ENCODE assay signal across 7 cellular contexts in genomic region chr1:48530727-48531351, GRCh38. TPM values are rescaled to one million over a fixed set of nuclear protein-coding genes. Genes with fewer than 3 reads are reported as not detected.
DNase-seq lines count a peak whose midpoint lies in the region; ATAC-seq, FAIRE-seq and TF ChIP-seq lines count a peak whose summit lies in the region.

No MANE protein-coding gene starts in this region.

- CTCF ChIA-PET in endothelial cell of umbilical vein (lab: Charles Lee), result interaction anchor here (1.0 to 1.6 kb wide), 5 partner anchors 10 to 421 kb away, joined by 4 to 5 read pairs (median 4); no protein-coding TSS in a partner anchor

- H3K4me3 ChIP-seq in GM06990 (replicated peaks; ENCODE audit: low read depth, low read length) (no peak overlapping the region), LNCaP clone FGC (ENCODE audit: low read depth, low read length) (no peak overlapping the region), RWPE2 (ENCODE audit: severe bottlenecking) (no peak overlapping the region), endothelial cell of umbilical vein (replicated peaks in 1 of 3; ENCODE audit: insufficient read depth in 1 of 3, low read depth in 1 of 3, low read length in 3 of 3) (no peak overlapping the region), neural progenitor cell (no peak overlapping the region), lower leg skin (ENCODE audit: low read depth, poor library complexity, severe bottlenecking) (no peak overlapping the region)

- DNase-seq in GM06990 (ENCODE audit: extremely low read depth, insufficient read length), result peak; percentile 16
- peak; percentile 58 for DNase-seq in LNCaP clone FGC (ENCODE audit: low read depth)
- no peak for DNase-seq in RWPE2 (ENCODE audit: low spot score)
- DNase-seq in endothelial cell of umbilical vein (ENCODE audit: low read depth, low spot score), result peak; percentile 29
- peak; percentile 96 for DNase-seq in neural progenitor cell (ENCODE audit: low spot score)
- no peak for DNase-seq in lower leg skin (ENCODE audit: low spot score in 2 of 2)

- H3K9me1 ChIP-seq in endothelial cell of umbilical vein (replicated peaks; ENCODE audit: control insufficient read depth, extremely low read depth, insufficient read depth, low read length), result no peaks in the 10 kb centered on the region

- no peak for FAIRE-seq in endothelial cell of umbilical vein (lab: Jason Lieb, UNC)

- H3K9me3 Mint-ChIP-seq in neural progenitor cell, result no peaks in the 10 kb centered on the region

- 0 to 2% methylated on average over 2 of the region's 2 CpGs for WGBS in lower leg skin, 2 donors

- H3K4me3 Mint-ChIP-seq in neural progenitor cell, result no peak overlapping the region

- TF ChIP-seq CTCF in GM06990 (IDR thresholded peaks at IDR 0.05; ENCODE audit: insufficient read depth, low read length, poor library complexity, severe bottlenecking) (peak; percentile 78), LNCaP clone FGC (IDR thresholded peaks at IDR 0.05; ENCODE audit: control insufficient read depth, extremely low read depth, insufficient read depth) (peak; percentile 92), RWPE2 (IDR thresholded peaks at IDR 0.05; ENCODE audit: poor library complexity, severe bottlenecking) (peak; percentile 60), endothelial cell of umbilical vein (IDR thresholded peaks at IDR 0.05; ENCODE audit: extremely low read depth in 1 of 2, insufficient read depth in 1 of 2, low read depth in 1 of 2, low read length in 2 of 2) (peak; percentile 59 to 70), neural progenitor cell (IDR thresholded peaks at IDR 0.05) (peak; percentile 99), lower leg skin (IDR thresholded peaks at IDR 0.05) (no peak)

- H3K4me1 ChIP-seq in RWPE2 (ENCODE audit: insufficient read depth, poor library complexity, severe bottlenecking) (no peaks in the 10 kb centered on the region), endothelial cell of umbilical vein (ENCODE audit: control insufficient read depth, extremely low read depth, insufficient read depth, low read length) (no peaks in the 10 kb centered on the region), neural progenitor cell (peaks cover 32% of the 10 kb centered on the region)

- no peaks in the 10 kb centered on the region for H3K9me3 ChIP-seq in RWPE2 (ENCODE audit: severe bottlenecking)
- no peaks in the 10 kb centered on the region for H3K9me3 ChIP-seq in endothelial cell of umbilical vein (replicated peaks; ENCODE audit: control insufficient read depth, insufficient read depth, low read length)
- no peaks in the 10 kb centered on the region for H3K9me3 ChIP-seq in neural progenitor cell (ENCODE audit: low read depth)

- BruUV-seq in endothelial cell of umbilical vein (replicated peaks; lab: Mats Ljungman, UMichigan), result no TSS peak

- dilution Hi-C loops in endothelial cell of umbilical vein (cut with MboI; ENCODE audit: extremely low pct_ligation_motif_present, low sequenced_read_pairs), result no loop called here

- H2AFZ ChIP-seq in endothelial cell of umbilical vein (ENCODE audit: low read depth, low read length) (no peak overlapping the region), neural progenitor cell (replicated peaks) (no peak overlapping the region)

- no peak overlapping the region for H3K27ac Mint-ChIP-seq in neural progenitor cell

- H3K4me2 ChIP-seq in endothelial cell of umbilical vein (ENCODE audit: insufficient read depth, low read length) (no peak overlapping the region), neural progenitor cell (no peak overlapping the region)

- POLR2A ChIA-PET in endothelial cell of umbilical vein (lab: Charles Lee), result no interaction called here

- H3K27me3 Mint-ChIP-seq in neural progenitor cell (ENCODE audit: insufficient read depth, low read depth), result peaks cover 5% of the 10 kb centered on the region

- no peaks in the 10 kb centered on the region; the same call in 1 of the 2 replicates for H3K27me3 ChIP-seq in GM06990 (replicated peaks; ENCODE audit: control insufficient read depth, insufficient read depth, low read length)
- H3K27me3 ChIP-seq in RWPE2 (ENCODE audit: insufficient read depth, poor library complexity, severe bottlenecking), result no peaks in the 10 kb centered on the region
- H3K27me3 ChIP-seq in endothelial cell of umbilical vein (ENCODE audit: control insufficient read depth in 2 of 2, insufficient read depth in 2 of 2, low read length in 2 of 2), result no peaks in the 10 kb centered on the region
- H3K27me3 ChIP-seq in neural progenitor cell, result no peaks in the 10 kb centered on the region

- H3K79me2 ChIP-seq in endothelial cell of umbilical vein (ENCODE audit: control insufficient read depth, insufficient read depth, low read length), result no peaks in the 10 kb centered on the region
- H3K79me2 ChIP-seq in neural progenitor cell (ENCODE audit: low read depth), result no peaks in the 10 kb centered on the region

- H3K36me3 ChIP-seq in GM06990 (ENCODE audit: control insufficient read depth, insufficient read depth, low read length) (no peaks in the 10 kb centered on the region), RWPE2 (ENCODE audit: low read depth) (no peaks in the 10 kb centered on the region), endothelial cell of umbilical vein (ENCODE audit: control insufficient read depth in 2 of 2, extremely low read depth in 1 of 2, insufficient read depth in 2 of 2, low read length in 2 of 2) (no peaks in the 10 kb centered on the region), neural progenitor cell (no peaks in the 10 kb centered on the region)

- ATAC-seq in GM21529 (IDR thresholded peaks at IDR 0.05; ENCODE audit: unreplicated experiment) (peak; percentile 68), RWPE2 (ENCODE audit: low read depth) (peak; percentile 48; the same call in 1 of the 3 replicates)

- H3K4me1 Mint-ChIP-seq in neural progenitor cell, result peaks cover 29% of the 10 kb centered on the region

- no peaks in the 10 kb centered on the region for H3K36me3 Mint-ChIP-seq in neural progenitor cell

- intact Hi-C loops in endothelial cell of umbilical vein (cut with micrococcal nuclease), result no loop called here
- intact Hi-C loops in lower leg skin (cut with DNase I; ENCODE audit: low total_unique reads), result no loop called here

- TF ChIP-seq POLR2A in endothelial cell of umbilical vein (IDR thresholded peaks at IDR 0.05; ENCODE audit: low read depth, low read length), result no peak
- no peak for TF ChIP-seq POLR2A in lower leg skin (IDR thresholded peaks at IDR 0.05)

- H3K27ac ChIP-seq in RWPE2 (ENCODE audit: poor library complexity, severe bottlenecking) (no peak overlapping the region), endothelial cell of umbilical vein (ENCODE audit: insufficient read depth, low read depth, low read length) (no peak overlapping the region), neural progenitor cell (no peak overlapping the region)

- no peaks in the 10 kb centered on the region for H4K20me1 ChIP-seq in endothelial cell of umbilical vein (replicated peaks; ENCODE audit: control insufficient read depth, extremely low read depth, insufficient read depth, low read length)
- peaks cover 7% of the 10 kb centered on the region for H4K20me1 ChIP-seq in neural progenitor cell (ENCODE audit: low read depth)

- H3F3A ChIP-seq in neural progenitor cell (ENCODE audit: low read depth), result no peaks in the 10 kb centered on the region

- no peak overlapping the region for H3K9ac ChIP-seq in endothelial cell of umbilical vein (replicated peaks; ENCODE audit: extremely low read depth, insufficient read depth, low read length)
- no peak overlapping the region for H3K9ac ChIP-seq in neural progenitor cell

TF ChIP-seq in endothelial cell of umbilical vein, 7 proteins besides CTCF, POLR2A, EP300 and RAD21:
- TF ChIP-seq FOS (IDR thresholded peaks at IDR 0.05; ENCODE audit: borderline replicate concordance, insufficient read depth, low read length) (no peak), MYC (IDR thresholded peaks at IDR 0.05; ENCODE audit: low read depth, low read length) (no peak), EZH2 (IDR thresholded peaks at IDR 0.05; ENCODE audit: borderline replicate concordance, low read depth, low read length, severe bottlenecking) (no peak), MAX (IDR thresholded peaks at IDR 0.05; ENCODE audit: insufficient read depth, insufficient read length) (no peak), JUN (IDR thresholded peaks at IDR 0.05; ENCODE audit: borderline replicate concordance, insufficient read depth, insufficient read length, low read depth) (no peak), GATA2 (IDR thresholded peaks at IDR 0.05; ENCODE audit: insufficient read depth, insufficient read length, low read depth, low read length) (no peak), POLR2AphosphoS5 (IDR thresholded peaks at IDR 0.05; ENCODE audit: insufficient read depth, low read depth, low read length) (no peak)

RNA-seq across cellular contexts. Expression of gene SPATA6, which starts 58.8 kb away (rescaled TPM):
- total RNA-seq in endothelial cell of umbilical vein (4.9 and 10.5 TPM in 2 replicates), neural progenitor cell (ENCODE audit: low replicate concordance) (18.2 and 33.5 TPM in 2 replicates), lower leg skin (10 to 100 TPM in 3 of 4 donors, 1 to 10 TPM in 1; 8.1 to 13.1 (median 11.5) TPM)
- 0.41 and 0.79 TPM in 2 replicates for polyA plus RNA-seq in endothelial cell of umbilical vein
- 1.1 and 1.4 TPM in 2 replicates for polyA plus RNA-seq in endothelial cell of umbilical vein (2011; cell fraction: cytosol; rRNA removed)
- 2.6 and 2.8 TPM in 2 replicates for polyA plus RNA-seq in endothelial cell of umbilical vein (2011; cell fraction: nucleus; rRNA removed)
- polyA plus RNA-seq in endothelial cell of umbilical vein (2012), result 1.3 and 1.6 TPM in 2 replicates
- polyA minus RNA-seq in endothelial cell of umbilical vein, result 2.1 and 7.2 TPM in 2 replicates
- not detected for polyA minus RNA-seq in endothelial cell of umbilical vein (2011; cell fraction: cytosol; rRNA and poly(A)+ RNA removed)
- polyA minus RNA-seq in endothelial cell of umbilical vein (2011; cell fraction: nucleus; rRNA and poly(A)+ RNA removed), result 7.2 and 8.6 TPM in 2 replicates

Comparison
In these comparisons a context has a peak if more than half of its experiments do, and no peak if none do; other contexts are left out.
1. DNase-seq: peak in GM06990 (single experiment), LNCaP clone FGC (single experiment), endothelial cell of umbilical vein (single experiment) and neural progenitor cell (single experiment); none in RWPE2 (single experiment) and lower leg skin (0 of 2).
2. CTCF ChIP-seq: peak in GM06990 (single experiment), LNCaP clone FGC (single experiment), RWPE2 (single experiment), endothelial cell of umbilical vein (2 of 2) and neural progenitor cell (single experiment); none in lower leg skin (0 of 3).